8 cellular contexts compared by ENCODE assay signal in the genomic region with DNA sequence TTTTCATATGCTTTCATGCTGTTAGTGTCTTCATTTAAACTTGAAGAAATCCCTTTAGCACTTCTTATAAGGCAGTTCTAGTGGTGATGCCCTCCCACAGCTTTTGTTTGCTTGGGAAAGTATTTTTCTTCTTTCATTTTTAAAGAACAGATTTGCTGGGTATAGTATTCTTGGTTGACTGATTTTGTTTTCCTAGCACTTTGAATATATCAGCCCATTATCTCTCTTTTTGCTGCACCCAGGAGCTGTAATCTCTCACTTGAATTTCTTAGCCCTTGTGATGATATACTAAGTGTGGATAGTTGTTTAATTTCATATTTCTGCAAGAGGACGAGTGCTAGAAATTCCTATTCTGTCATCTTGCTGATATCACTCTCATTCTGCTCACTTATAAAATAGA.
"Had no signal": no experiment of that assay in that cellular context is flagged by ENCODE, and none has a peak within 500 bp of the region (broad histone marks: within the 10 kb centered on the region; RNA-seq: fewer than 3 reads in every experiment).

No MANE protein-coding gene starts in this region.

- H3K27ac ChIP-seq: HL-60, KMS-11 had no signal

- FAIRE-seq: HepG2, HTR-8/SVneo, K562 had no signal

- H3K4me3 ChIP-seq: K562 had no signal

- DNase-seq: IMR-90, KBM-7, KG1 had no signal

- ATAC-seq: HepG2, K562 had no signal
